Comparison of ENCODE assay signal across 8 cellular contexts in the genomic region with DNA sequence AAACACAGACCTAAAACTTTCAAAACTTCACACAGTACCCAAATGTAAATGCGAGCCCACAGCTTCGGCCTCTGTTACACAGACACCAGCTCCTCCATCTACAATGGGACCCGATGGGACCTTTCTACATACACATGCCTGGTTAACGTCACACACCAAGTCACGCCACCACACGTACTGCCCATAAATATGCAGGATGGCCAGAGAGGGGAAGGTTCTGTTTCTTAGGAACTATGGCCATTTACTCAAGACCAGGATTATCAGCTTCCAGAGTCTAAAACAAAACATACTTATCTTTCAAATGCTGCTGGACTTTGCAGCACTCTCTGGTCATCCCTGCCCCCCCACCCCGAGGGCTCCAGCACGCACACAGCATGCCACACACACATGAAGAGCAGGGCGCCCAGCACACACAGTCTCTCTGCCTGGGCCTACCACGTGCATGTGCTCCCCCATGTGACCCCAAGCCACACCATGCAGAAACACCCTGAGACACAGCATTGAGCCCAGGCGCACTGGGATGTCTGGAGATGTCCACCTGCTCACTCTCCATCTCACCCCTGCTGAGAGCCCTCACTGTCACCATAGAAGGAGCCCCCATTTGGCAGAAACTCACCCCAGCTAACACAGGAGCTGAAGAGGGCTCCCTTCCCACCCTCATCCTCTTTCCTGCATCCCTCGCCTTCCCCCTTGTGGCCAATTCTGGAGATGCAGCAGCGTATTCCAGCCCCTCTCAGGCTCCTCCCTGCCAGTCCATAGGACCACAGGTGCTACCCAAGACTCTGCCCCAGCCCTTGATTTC.
DNase-seq lines count a peak whose midpoint lies in the region; ATAC-seq lines count a peak whose summit lies in the region.

No MANE protein-coding gene starts in this region.

- in situ Hi-C loops in HAP-1 (cut with MboI; ENCODE audit: low sequenced_read_pairs) = no loop called here

- H3K4me3 ChIP-seq in HAP-1 = no peak overlapping the region

- H3K4me3 Mint-ChIP-seq in activated CD4-positive, alpha-beta memory T cell treated with anti-CD3 and anti-CD28 coated beads for 36 hours = no peak overlapping the region
- no peak overlapping the region for H3K4me3 Mint-ChIP-seq in memory B cell

- no peaks in the 10 kb centered on the region for H3K36me3 ChIP-seq in HAP-1 (replicated peaks)

- POLR2A ChIA-PET in activated CD4-positive, alpha-beta memory T cell treated with anti-CD3 and anti-CD28 coated beads for 36 hours (lab: Charles Lee) = interaction anchor here (0.6 kb wide), 1 partner anchor 676 kb away, joined by 4 read pairs; no protein-coding TSS in a partner anchor

- peak; percentile 42 to 47 for DNase-seq in AML-193 (lab: John Stamatoyannopoulos, UW)
- peak; percentile 54 to 94 for DNase-seq in HAP-1 (ENCODE audit: low spot score in 2 of 2)
- DNase-seq in NCI-H524 (lab: John Stamatoyannopoulos, UW) = peak; percentile 36 to 73
- DNase-seq in activated CD4-positive, alpha-beta memory T cell treated with anti-CD3 and anti-CD28 coated beads for 36 hours = peak; percentile 83
- peak; percentile 58 for DNase-seq in effector CD4-positive, alpha-beta T cell
- peak; percentile 73 to 75 for DNase-seq in memory B cell (ENCODE audit: low spot score in 2 of 2)
- DNase-seq in stimulated activated CD8-positive, alpha-beta memory T cell treated with anti-CD3 and anti-CD28 coated beads, Interleukin-15, amount 100 ng/mL, for 4 hours (ENCODE audit: low read depth in 2 of 2) = peak; percentile 29 to 46

- H3K27me3 ChIP-seq in HAP-1 (ENCODE audit: low read depth) = no peaks in the 10 kb centered on the region

- H3K4me1 Mint-ChIP-seq in activated CD4-positive, alpha-beta memory T cell treated with anti-CD3 and anti-CD28 coated beads for 36 hours (ENCODE audit: low read depth) = peaks cover 6% of the 10 kb centered on the region
- H3K4me1 Mint-ChIP-seq in memory B cell = peaks cover 16% of the 10 kb centered on the region

- no peak overlapping the region for H3K27ac Mint-ChIP-seq in activated CD4-positive, alpha-beta memory T cell treated with anti-CD3 and anti-CD28 coated beads for 36 hours
- H3K27ac Mint-ChIP-seq in memory B cell = no peak overlapping the region

- H3K4me1 ChIP-seq in HAP-1 = no peaks in the 10 kb centered on the region

- peaks cover 3% of the 10 kb centered on the region for H3K27me3 Mint-ChIP-seq in activated CD4-positive, alpha-beta memory T cell treated with anti-CD3 and anti-CD28 coated beads for 36 hours
- peaks cover 6% of the 10 kb centered on the region for H3K27me3 Mint-ChIP-seq in memory B cell

- CTCF ChIA-PET in activated CD4-positive, alpha-beta memory T cell treated with anti-CD3 and anti-CD28 coated beads for 36 hours (lab: Charles Lee) = interaction anchor here (0.6 to 2.0 kb wide), 17 partner anchors 9 to 372 kb away, joined by 3 to 16 read pairs (median 4); no protein-coding TSS in a partner anchor

- H3K9me3 ChIP-seq in HAP-1 = no peaks in the 10 kb centered on the region

- H3K9me3 Mint-ChIP-seq in activated CD4-positive, alpha-beta memory T cell treated with anti-CD3 and anti-CD28 coated beads for 36 hours = no peaks in the 10 kb centered on the region
- H3K9me3 Mint-ChIP-seq in memory B cell = no peaks in the 10 kb centered on the region

- intact Hi-C loops in activated CD4-positive, alpha-beta memory T cell treated with anti-CD3 and anti-CD28 coated beads for 36 hours (cut with micrococcal nuclease) = loop anchor here (1.0 kb wide), 1 partner anchor 99 kb away; no protein-coding TSS in a partner anchor

- no peaks in the 10 kb centered on the region for H3K36me3 Mint-ChIP-seq in activated CD4-positive, alpha-beta memory T cell treated with anti-CD3 and anti-CD28 coated beads for 36 hours
- no peaks in the 10 kb centered on the region for H3K36me3 Mint-ChIP-seq in memory B cell

- peak; percentile 60 for ATAC-seq in memory B cell (ENCODE audit: low read depth)
- ATAC-seq in GM21447 (IDR thresholded peaks at IDR 0.05; ENCODE audit: unreplicated experiment) = no peak
